In genomic region chr10:58909881-58910280, GRCh38 we compare ENCODE assay signal across 26 cellular contexts.
"Had no signal": no experiment of that assay in that cellular context is flagged by ENCODE, and none has a peak within 500 bp of the region (broad histone marks: within the 10 kb centered on the region; RNA-seq: fewer than 3 reads in every experiment).

No MANE protein-coding gene starts in this region.

- H3K4me1 ChIP-seq: sigmoid colon, spleen, testis, transverse colon had no signal

- H3K9me3 Mint-ChIP-seq: brain, mesothelial cell of epicardium, nephron progenitor cell had no signal

- H3K4me3 ChIP-seq: ovary, sigmoid colon, spleen, testis, transverse colon had no signal

- DNase-seq: activated CD4-positive, alpha-beta T cell treated with anti-CD3 and anti-CD28 coated beads for 48 hours; activated CD4-positive, alpha-beta T cell treated with anti-CD3 and anti-CD28 coated beads, Interleukin-2, amount 50 U/mL, for 48 hours; activated CD8-positive, alpha-beta memory T cell treated with anti-CD3 and anti-CD28 coated beads for 24 hours; activated effector memory CD4-positive, alpha-beta T cell treated with Interleukin-2 at 50 U/mL for 16 hours; activated naive CD4-positive, alpha-beta T cell treated with Interleukin-2 at 50 U/mL for 16 hours; aorta; cortex of kidney; left colon; mammary epithelial cell; naive B cell; nephron progenitor cell; ovary; sigmoid colon; spleen; stimulated activated naive CD4-positive, alpha-beta T cell; testis; transverse colon had no signal

- H3K27ac ChIP-seq: neutrophil, ovary, sigmoid colon, spleen, testis, transverse colon, VCaP had no signal

- H3K4me3 Mint-ChIP-seq: activated naive CD8-positive, alpha-beta T cell; brain; mesothelial cell of epicardium; naive B cell; nephron progenitor cell had no signal

- H3K9me3 ChIP-seq: neutrophil, ovary, sigmoid colon, spleen, testis, transverse colon had no signal

- H3K27me3 ChIP-seq: neutrophil, ovary, sigmoid colon, testis, transverse colon had no signal

- H3K4me1 Mint-ChIP-seq: brain, naive B cell, nephron progenitor cell had no signal

- H3K27ac Mint-ChIP-seq: activated naive CD8-positive, alpha-beta T cell; brain; mesothelial cell of epicardium; naive B cell; nephron progenitor cell; progenitor cell of endocrine pancreas had no signal

- H3K36me3 Mint-ChIP-seq: activated naive CD8-positive, alpha-beta T cell; brain; mesothelial cell of epicardium; naive B cell had no signal

- H3K36me3 ChIP-seq: neutrophil, ovary, sigmoid colon, spleen, transverse colon had no signal

- FAIRE-seq: endothelial cell of umbilical vein, frontal cortex, keratinocyte had no signal

- H3K27me3 Mint-ChIP-seq: brain had no signal
